12 cellular contexts compared by ENCODE assay signal in genomic region chr1:27536004-27536757, GRCh38. TPM values are rescaled to one million over a fixed set of nuclear protein-coding genes. Genes with fewer than 3 reads are reported as not detected.
DNase-seq lines count a peak whose midpoint lies in the region; ATAC-seq and TF ChIP-seq lines count a peak whose summit lies in the region.
"Had no signal": no experiment of that assay in that cellular context is flagged by ENCODE, and none has a peak within 500 bp of the region (broad histone marks: within the 10 kb centered on the region; RNA-seq: fewer than 3 reads in every experiment).

No MANE protein-coding gene starts in this region.

- TF ChIP-seq CTCF in esophagus squamous epithelium (IDR thresholded peaks at IDR 0.05) (no peak), nephron progenitor cell (IDR thresholded peaks at IDR 0.05) (no peak), tibial nerve (IDR thresholded peaks at IDR 0.05) (no peak)

- whole genome bisulfite sequencing in esophagus squamous epithelium, 2 donors: 37 to 41% methylated on average over 7 of the region's 15 CpGs
- 50 to 62% methylated on average over 15 of the region's 15 CpGs for whole genome bisulfite sequencing in tibial nerve, 2 donors

- H3K4me3 ChIP-seq in esophagus squamous epithelium: no peak overlapping the region
- H3K4me3 ChIP-seq in tibial nerve: no peak overlapping the region

- H3K27ac Mint-ChIP-seq in nephron progenitor cell: peak overlapping the region; percentile 90
- H3K27ac Mint-ChIP-seq: activated T-cell treated with anti-CD3 and anti-CD28 coated beads, Interleukin-2, amount 50 U/mL, for 72 hours; stimulated activated naive CD8-positive, alpha-beta T cell treated with anti-CD3 and anti-CD28 coated beads, Interleukin-15, amount 100 ng/mL, for 72 hours had no signal

- no peaks in the 10 kb centered on the region for H3K27me3 ChIP-seq in esophagus squamous epithelium
- H3K27me3 ChIP-seq in tibial nerve: no peaks in the 10 kb centered on the region

- no peak for ATAC-seq in HG02938 (IDR thresholded peaks at IDR 0.05; ENCODE audit: unreplicated experiment)
- ATAC-seq: activated T-cell treated with anti-CD3 and anti-CD28 coated beads, Interleukin-2, amount 50 U/mL, for 72 hours; stimulated activated naive CD8-positive, alpha-beta T cell treated with anti-CD3 and anti-CD28 coated beads, Interleukin-15, amount 100 ng/mL, for 72 hours had no signal

- peaks cover 51% of the 10 kb centered on the region for H3K36me3 Mint-ChIP-seq in nephron progenitor cell (ENCODE audit: low read depth)

- TF ChIP-seq POLR2A in esophagus squamous epithelium (IDR thresholded peaks at IDR 0.05): no peak
- TF ChIP-seq POLR2A in tibial nerve (IDR thresholded peaks at IDR 0.05): no peak

- H3K27ac ChIP-seq in esophagus squamous epithelium: peak overlapping the region; percentile 90 to 99 (median 93)
- H3K27ac ChIP-seq in tibial nerve: peak overlapping the region; percentile 19 to 80 (median 58)

- H3K9me3 Mint-ChIP-seq in nephron progenitor cell: no peaks in the 10 kb centered on the region
- H3K9me3 Mint-ChIP-seq: activated T-cell treated with anti-CD3 and anti-CD28 coated beads, Interleukin-2, amount 50 U/mL, for 72 hours; stimulated activated naive CD8-positive, alpha-beta T cell treated with anti-CD3 and anti-CD28 coated beads, Interleukin-15, amount 100 ng/mL, for 72 hours had no signal

- H3K9me3 ChIP-seq in esophagus squamous epithelium: no peaks in the 10 kb centered on the region
- H3K9me3 ChIP-seq in tibial nerve: no peaks in the 10 kb centered on the region

- H3K27me3 Mint-ChIP-seq in nephron progenitor cell (ENCODE audit: low read depth, poor library complexity): peaks cover 14% of the 10 kb centered on the region
- H3K27me3 Mint-ChIP-seq: stimulated activated naive CD8-positive, alpha-beta T cell treated with anti-CD3 and anti-CD28 coated beads, Interleukin-15, amount 100 ng/mL, for 72 hours had no signal

- TF ChIP-seq EP300 in tibial nerve (IDR thresholded peaks at IDR 0.05): no peak

- H3K36me3 ChIP-seq in esophagus squamous epithelium: peaks cover 5 to 30% (median 12%) of the 10 kb centered on the region in 3 donors
- H3K36me3 ChIP-seq in tibial nerve: peaks cover 0 to 54% (median 0%) of the 10 kb centered on the region in 3 donors

- H3K4me1 Mint-ChIP-seq in nephron progenitor cell: peaks cover 85% of the 10 kb centered on the region

- DNase-seq in NCI-H1092 treated with DMSO at 0.1 percent for 48 hours (lab: John Stamatoyannopoulos, UW): peak; percentile 65
- no peak for DNase-seq in NCI-H1092 (lab: John Stamatoyannopoulos, UW)
- DNase-seq in esophagus squamous epithelium (lab: John Stamatoyannopoulos, UW): no peak
- no peak for DNase-seq in nephron progenitor cell
- DNase-seq in tibial nerve (ENCODE audit: low spot score in 2 of 2): no peak
- no peak for DNase-seq in activated CD8-positive, alpha-beta memory T cell treated with anti-CD3 and anti-CD28 coated beads, Interleukin-2, amount 50 U/mL, for 4 hours
- DNase-seq in DMS 273 treated with DMSO at 0.1 percent for 48 hours (lab: John Stamatoyannopoulos, UW): no peak
- DNase-seq: 8988T; activated T-cell treated with anti-CD3 and anti-CD28 coated beads, Interleukin-2, amount 50 U/mL, for 72 hours; effector memory CD4-positive, alpha-beta T cell; stimulated activated naive CD8-positive, alpha-beta T cell treated with anti-CD3 and anti-CD28 coated beads, Interleukin-15, amount 100 ng/mL, for 72 hours had no signal

- H3K4me1 ChIP-seq in esophagus squamous epithelium: peaks cover 47 to 91% (median 57%) of the 10 kb centered on the region in 3 donors
- H3K4me1 ChIP-seq in tibial nerve: peaks cover 0 to 63% (median 34%) of the 10 kb centered on the region in 4 donors

- intact Hi-C loops in esophagus squamous epithelium (cut with DNase I): no loop called here

- H3K4me3 Mint-ChIP-seq in nephron progenitor cell: peak overlapping the region; percentile 57
- H3K4me3 Mint-ChIP-seq: activated T-cell treated with anti-CD3 and anti-CD28 coated beads, Interleukin-2, amount 50 U/mL, for 72 hours; stimulated activated naive CD8-positive, alpha-beta T cell treated with anti-CD3 and anti-CD28 coated beads, Interleukin-15, amount 100 ng/mL, for 72 hours had no signal

RNA-seq across cellular contexts. Expression of gene WASF2, which starts 46.2 kb away (rescaled TPM):
- total RNA-seq in esophagus squamous epithelium: 10 to 100 TPM; 53.7 to 92.8 (median 79.8) TPM
- total RNA-seq in tibial nerve: 10 to 100 TPM; 74.9 to 95.9 (median 83.4) TPM
